In the genomic region with DNA sequence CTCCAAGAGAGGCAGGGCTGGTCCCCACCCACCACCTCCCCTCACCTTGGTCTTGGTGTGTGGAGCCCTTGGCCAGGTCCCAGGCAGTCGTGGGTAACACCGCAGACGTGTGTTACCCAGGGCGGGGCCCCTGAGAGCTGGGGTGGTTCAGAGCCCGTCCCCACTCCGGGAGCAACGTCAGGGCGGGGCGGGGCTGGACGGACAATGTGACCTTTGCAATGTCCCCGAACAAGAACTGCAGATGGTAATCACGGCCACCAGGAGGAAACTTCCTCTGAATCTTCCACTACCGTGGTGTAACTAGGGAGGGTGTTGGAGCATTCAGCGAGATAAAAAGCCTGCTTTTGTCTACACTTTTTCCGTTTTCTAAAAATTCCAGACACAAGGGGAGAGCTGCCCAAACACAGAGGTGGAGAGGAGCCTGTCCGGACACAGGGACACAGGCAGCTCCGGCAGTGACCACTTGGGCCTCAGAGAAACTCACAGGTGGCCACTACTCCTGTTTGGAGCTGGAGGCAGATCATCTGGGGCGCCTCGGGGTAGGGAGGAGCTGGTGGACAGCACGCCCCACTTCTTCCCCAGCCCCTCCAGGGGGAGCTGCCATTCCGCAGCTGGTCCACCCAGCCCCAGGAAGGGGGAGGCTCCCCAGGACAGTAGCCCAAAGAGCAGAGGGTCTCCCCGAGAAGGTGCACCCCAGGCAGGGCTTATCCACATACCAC, we compare ENCODE assay signal across 1 cellular context.
TF ChIP-seq lines count a peak whose summit lies in the region.

No MANE protein-coding gene starts in this region.

TF ChIP-seq in HepG2, 621 proteins besides CTCF, POLR2A, EP300 and RAD21 (continued from another document):
- TF ChIP-seq, protein P1, sequence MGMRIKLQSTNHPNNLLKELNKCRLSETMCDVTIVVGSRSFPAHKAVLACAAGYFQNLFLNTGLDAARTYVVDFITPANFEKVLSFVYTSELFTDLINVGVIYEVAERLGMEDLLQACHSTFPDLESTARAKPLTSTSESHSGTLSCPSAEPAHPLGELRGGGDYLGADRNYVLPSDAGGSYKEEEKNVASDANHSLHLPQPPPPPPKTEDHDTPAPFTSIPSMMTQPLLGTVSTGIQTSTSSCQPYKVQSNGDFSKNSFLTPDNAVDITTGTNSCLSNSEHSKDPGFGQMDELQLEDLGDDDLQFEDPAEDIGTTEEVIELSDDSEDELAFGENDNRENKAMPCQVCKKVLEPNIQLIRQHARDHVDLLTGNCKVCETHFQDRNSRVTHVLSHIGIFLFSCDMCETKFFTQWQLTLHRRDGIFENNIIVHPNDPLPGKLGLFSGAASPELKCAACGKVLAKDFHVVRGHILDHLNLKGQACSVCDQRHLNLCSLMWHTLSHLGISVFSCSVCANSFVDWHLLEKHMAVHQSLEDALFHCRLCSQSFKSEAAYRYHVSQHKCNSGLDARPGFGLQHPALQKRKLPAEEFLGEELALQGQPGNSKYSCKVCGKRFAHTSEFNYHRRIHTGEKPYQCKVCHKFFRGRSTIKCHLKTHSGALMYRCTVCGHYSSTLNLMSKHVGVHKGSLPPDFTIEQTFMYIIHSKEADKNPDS (CRISPR knock-in tag; IDR thresholded peaks at IDR 0.05), result no peak
- no peak for TF ChIP-seq NFE2L2 (IDR thresholded peaks at IDR 0.05; ENCODE audit: low read length)
- TF ChIP-seq ZIK1 (CRISPR knock-in tag; IDR thresholded peaks at IDR 0.05; ENCODE audit: borderline replicate concordance, low read depth), result no peak; the same call in 1 of the 2 replicates
- TF ChIP-seq NKX3-1 (CRISPR knock-in tag; IDR thresholded peaks at IDR 0.05), result no peak
- no peak for TF ChIP-seq RXRA (CRISPR knock-in tag; IDR thresholded peaks at IDR 0.05)
- TF ChIP-seq ATF7-NPFF (CRISPR knock-in tag; IDR thresholded peaks at IDR 0.05; ENCODE audit: low read depth), result no peak
- no peak for TF ChIP-seq ZNF775 (CRISPR knock-in tag; IDR thresholded peaks at IDR 0.05; ENCODE audit: borderline replicate concordance)
- TF ChIP-seq ZNF747 (CRISPR knock-in tag; IDR thresholded peaks at IDR 0.05; ENCODE audit: borderline replicate concordance), result peak; percentile 85; the same call in 1 of the 2 replicates
- TF ChIP-seq KDM6A (CRISPR knock-in tag; IDR thresholded peaks at IDR 0.05; ENCODE audit: low read depth), result peak; percentile 45; the same call in 1 of the 2 replicates
- TF ChIP-seq, protein P2, sequence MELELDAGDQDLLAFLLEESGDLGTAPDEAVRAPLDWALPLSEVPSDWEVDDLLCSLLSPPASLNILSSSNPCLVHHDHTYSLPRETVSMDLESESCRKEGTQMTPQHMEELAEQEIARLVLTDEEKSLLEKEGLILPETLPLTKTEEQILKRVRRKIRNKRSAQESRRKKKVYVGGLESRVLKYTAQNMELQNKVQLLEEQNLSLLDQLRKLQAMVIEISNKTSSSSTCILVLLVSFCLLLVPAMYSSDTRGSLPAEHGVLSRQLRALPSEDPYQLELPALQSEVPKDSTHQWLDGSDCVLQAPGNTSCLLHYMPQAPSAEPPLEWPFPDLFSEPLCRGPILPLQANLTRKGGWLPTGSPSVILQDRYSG (CRISPR knock-in tag; IDR thresholded peaks at IDR 0.05), result no peak
- TF ChIP-seq, protein P3, sequence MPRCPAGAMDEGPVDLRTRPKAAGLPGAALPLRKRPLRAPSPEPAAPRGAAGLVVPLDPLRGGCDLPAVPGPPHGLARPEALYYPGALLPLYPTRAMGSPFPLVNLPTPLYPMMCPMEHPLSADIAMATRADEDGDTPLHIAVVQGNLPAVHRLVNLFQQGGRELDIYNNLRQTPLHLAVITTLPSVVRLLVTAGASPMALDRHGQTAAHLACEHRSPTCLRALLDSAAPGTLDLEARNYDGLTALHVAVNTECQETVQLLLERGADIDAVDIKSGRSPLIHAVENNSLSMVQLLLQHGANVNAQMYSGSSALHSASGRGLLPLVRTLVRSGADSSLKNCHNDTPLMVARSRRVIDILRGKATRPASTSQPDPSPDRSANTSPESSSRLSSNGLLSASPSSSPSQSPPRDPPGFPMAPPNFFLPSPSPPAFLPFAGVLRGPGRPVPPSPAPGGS (CRISPR knock-in tag; IDR thresholded peaks at IDR 0.05), result no peak
- no peak; the same call in 1 of the 2 replicates for TF ChIP-seq SMAD3 (CRISPR knock-in tag; IDR thresholded peaks at IDR 0.05)
- TF ChIP-seq JDP2 (CRISPR knock-in tag; IDR thresholded peaks at IDR 0.05; ENCODE audit: borderline replicate concordance), result no peak
- TF ChIP-seq ZNF343 (CRISPR knock-in tag; IDR thresholded peaks at IDR 0.05), result 0 out of 2 replicates have a peak, but pooled peaks have one; percentile 46
- TF ChIP-seq ZSCAN30 (CRISPR knock-in tag; IDR thresholded peaks at IDR 0.05), result no peak
- TF ChIP-seq, protein P4, sequence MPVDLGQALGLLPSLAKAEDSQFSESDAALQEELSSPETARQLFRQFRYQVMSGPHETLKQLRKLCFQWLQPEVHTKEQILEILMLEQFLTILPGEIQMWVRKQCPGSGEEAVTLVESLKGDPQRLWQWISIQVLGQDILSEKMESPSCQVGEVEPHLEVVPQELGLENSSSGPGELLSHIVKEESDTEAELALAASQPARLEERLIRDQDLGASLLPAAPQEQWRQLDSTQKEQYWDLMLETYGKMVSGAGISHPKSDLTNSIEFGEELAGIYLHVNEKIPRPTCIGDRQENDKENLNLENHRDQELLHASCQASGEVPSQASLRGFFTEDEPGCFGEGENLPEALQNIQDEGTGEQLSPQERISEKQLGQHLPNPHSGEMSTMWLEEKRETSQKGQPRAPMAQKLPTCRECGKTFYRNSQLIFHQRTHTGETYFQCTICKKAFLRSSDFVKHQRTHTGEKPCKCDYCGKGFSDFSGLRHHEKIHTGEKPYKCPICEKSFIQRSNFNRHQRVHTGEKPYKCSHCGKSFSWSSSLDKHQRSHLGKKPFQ (CRISPR knock-in tag; IDR thresholded peaks at IDR 0.05; ENCODE audit: insufficient replicate concordance), result no peak
